33 cellular contexts compared by ENCODE assay signal in the genomic region with DNA sequence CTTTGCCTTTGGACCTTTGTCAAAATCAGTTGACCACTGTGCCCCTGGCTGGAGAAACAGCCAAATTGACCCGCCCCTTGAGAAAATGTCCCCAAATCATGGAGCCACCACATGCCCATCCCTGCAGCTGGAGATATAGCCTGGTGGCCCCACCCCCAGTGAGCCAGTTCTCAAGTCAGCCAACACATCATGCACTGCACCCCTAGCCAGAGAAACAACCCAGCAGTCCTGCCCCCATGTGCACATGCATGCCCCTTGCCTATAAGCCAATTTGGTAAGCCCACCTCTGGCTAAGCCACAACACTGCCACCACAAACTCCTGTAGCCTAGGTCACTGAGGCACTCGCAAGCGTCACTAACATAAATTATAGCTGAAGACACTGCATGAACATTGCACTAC.
DNase-seq lines count a peak whose midpoint lies in the region; ATAC-seq and TF ChIP-seq lines count a peak whose summit lies in the region.
"Had no signal": no experiment of that assay in that cellular context is flagged by ENCODE, and none has a peak within 500 bp of the region (broad histone marks: within the 10 kb centered on the region; RNA-seq: fewer than 3 reads in every experiment).

No MANE protein-coding gene starts in this region.

- H3K4me1 ChIP-seq in esophagus muscularis mucosa = no peaks in the 10 kb centered on the region
- H3K4me1 ChIP-seq: BE2C, BLaER1, Caco-2 had no signal

- no peak overlapping the region for H3K4me3 Mint-ChIP-seq in activated CD4-positive, alpha-beta T cell treated with anti-CD3 and anti-CD28 coated beads, Interleukin-2, amount 10 ng/mL, durations not matched to agents 24 days and 14 days
- H3K4me3 Mint-ChIP-seq: B cell; CD14-positive monocyte; CD4-positive, alpha-beta memory T cell; CD4-positive, alpha-beta T cell; CD4-positive, CD25-positive, alpha-beta regulatory T cell; CD8-positive, alpha-beta memory T cell; CD8-positive, alpha-beta T cell had no signal

- no peaks in the 10 kb centered on the region for H3K36me3 ChIP-seq in esophagus muscularis mucosa
- H3K36me3 ChIP-seq: BE2C; BLaER1; BLaER1 treated with 17β-estradiol and CSF1 and Interleukin-3, amounts not matched to agents 10 nM and 100 nM had no signal

- H3K9me3 ChIP-seq in esophagus muscularis mucosa = peaks cover 3 to 33% (median 18%) of the 10 kb centered on the region in 4 donors
- H3K9me3 ChIP-seq: BE2C had no signal

- intact Hi-C loops in activated CD4-positive, alpha-beta T cell treated with anti-CD3 and anti-CD28 coated beads, Interleukin-2, amount 10 ng/mL, durations not matched to agents 24 days and 14 days (cut with micrococcal nuclease) = no loop called here
- intact Hi-C loops in esophagus muscularis mucosa (cut with DNase I) = no loop called here

- peak; percentile 28 for DNase-seq in activated CD4-positive, alpha-beta T cell treated with anti-CD3 and anti-CD28 coated beads, Interleukin-2, amount 10 ng/mL, durations not matched to agents 24 days and 14 days
- no peak for DNase-seq in activated CD4-positive, alpha-beta T cell treated with anti-CD3 and anti-CD28 coated beads, Interleukin-2, amount 50 U/mL, for 48 hours
- DNase-seq in coronary artery (ENCODE audit: low spot score) (peak; percentile 60), esophagus muscularis mucosa (ENCODE audit: extremely low spot score) (peak; percentile 86)
- DNase-seq: 8988T; ACHN; AML-193; BE2C; C1 segment of cervical spinal cord; Caco-2; Calu3; CD4-positive, alpha-beta memory T cell; CD4-positive, alpha-beta T cell; CD4-positive, CD25-positive, alpha-beta regulatory T cell; CD8-positive, alpha-beta memory T cell; CD8-positive, alpha-beta T cell; COR-L47; DMS 273 treated with DMSO at 0.1 percent for 48 hours; DMS153; DMS53; DMS79; DMS79 treated with DMSO at 0.1 percent for 48 hours; DND-41; EL had no signal

- 87% methylated on average over 1 of the region's 3 CpGs for WGBS in esophagus muscularis mucosa

- H3K4me3 ChIP-seq in coronary artery (no peak overlapping the region), esophagus muscularis mucosa (no peak overlapping the region)
- H3K4me3 ChIP-seq: A549; BLaER1; BLaER1 treated with 17β-estradiol and CSF1 and Interleukin-3, amounts not matched to agents 10 nM and 100 nM had no signal

- H3K27ac Mint-ChIP-seq in activated CD4-positive, alpha-beta T cell treated with anti-CD3 and anti-CD28 coated beads, Interleukin-2, amount 10 ng/mL, durations not matched to agents 24 days and 14 days = no peak overlapping the region
- H3K27ac Mint-ChIP-seq: B cell; CD14-positive monocyte; CD4-positive, alpha-beta memory T cell; CD4-positive, alpha-beta T cell; CD4-positive, CD25-positive, alpha-beta regulatory T cell; CD8-positive, alpha-beta memory T cell; CD8-positive, alpha-beta T cell had no signal

- H3K4me1 Mint-ChIP-seq in activated CD4-positive, alpha-beta T cell treated with anti-CD3 and anti-CD28 coated beads, Interleukin-2, amount 10 ng/mL, durations not matched to agents 24 days and 14 days = no peaks in the 10 kb centered on the region
- H3K4me1 Mint-ChIP-seq: B cell; CD14-positive monocyte; CD4-positive, alpha-beta memory T cell; CD4-positive, CD25-positive, alpha-beta regulatory T cell; CD8-positive, alpha-beta memory T cell had no signal

- no peak for TF ChIP-seq POLR2A in esophagus muscularis mucosa (IDR thresholded peaks at IDR 0.05; ENCODE audit: low read depth)

- TF ChIP-seq EP300 in esophagus muscularis mucosa (IDR thresholded peaks at IDR 0.05) = no peak

- no peaks in the 10 kb centered on the region for H3K36me3 Mint-ChIP-seq in activated CD4-positive, alpha-beta T cell treated with anti-CD3 and anti-CD28 coated beads, Interleukin-2, amount 10 ng/mL, durations not matched to agents 24 days and 14 days (ENCODE audit: low read depth)
- H3K36me3 Mint-ChIP-seq: CD14-positive monocyte; CD4-positive, CD25-positive, alpha-beta regulatory T cell; CD8-positive, alpha-beta T cell had no signal

- ATAC-seq in SK-N-SH treated with all-trans-retinoic acid at 6 μM for 48 hours (no peak), GM21529 (IDR thresholded peaks at IDR 0.05; ENCODE audit: unreplicated experiment) (no peak)
- ATAC-seq: A549; CD8-positive, alpha-beta T cell had no signal

- H3K27me3 ChIP-seq in esophagus muscularis mucosa = no peaks in the 10 kb centered on the region
- H3K27me3 ChIP-seq: BE2C; BLaER1; BLaER1 treated with 17β-estradiol and CSF1 and Interleukin-3, amounts not matched to agents 10 nM and 100 nM had no signal

- peaks cover 2% of the 10 kb centered on the region for H3K27me3 Mint-ChIP-seq in activated CD4-positive, alpha-beta T cell treated with anti-CD3 and anti-CD28 coated beads, Interleukin-2, amount 10 ng/mL, durations not matched to agents 24 days and 14 days
- H3K27me3 Mint-ChIP-seq: CD4-positive, CD25-positive, alpha-beta regulatory T cell had no signal

- H3K27ac ChIP-seq in coronary artery (no peak overlapping the region), esophagus muscularis mucosa (replicated peaks in 1 of 4) (no peak overlapping the region)
- H3K27ac ChIP-seq: 22Rv1; A549; BLaER1; BLaER1 treated with 17β-estradiol and CSF1 and Interleukin-3, amounts not matched to agents 10 nM and 100 nM; C4-2B had no signal

- peaks cover 14% of the 10 kb centered on the region for H3K9me3 Mint-ChIP-seq in activated CD4-positive, alpha-beta T cell treated with anti-CD3 and anti-CD28 coated beads, Interleukin-2, amount 10 ng/mL, durations not matched to agents 24 days and 14 days

- TF ChIP-seq CTCF in coronary artery (IDR thresholded peaks at IDR 0.05) (no peak), esophagus muscularis mucosa (IDR thresholded peaks at IDR 0.05) (no peak)

TF ChIP-seq in SK-N-SH treated with all-trans-retinoic acid at 6 μM for 48 hours, 23 proteins besides CTCF, POLR2A, EP300 and RAD21 (continues in another document):
- no peak for TF ChIP-seq CSDC2 (CRISPR knock-in tag; IDR thresholded peaks at IDR 0.05)
- TF ChIP-seq, protein P1, sequence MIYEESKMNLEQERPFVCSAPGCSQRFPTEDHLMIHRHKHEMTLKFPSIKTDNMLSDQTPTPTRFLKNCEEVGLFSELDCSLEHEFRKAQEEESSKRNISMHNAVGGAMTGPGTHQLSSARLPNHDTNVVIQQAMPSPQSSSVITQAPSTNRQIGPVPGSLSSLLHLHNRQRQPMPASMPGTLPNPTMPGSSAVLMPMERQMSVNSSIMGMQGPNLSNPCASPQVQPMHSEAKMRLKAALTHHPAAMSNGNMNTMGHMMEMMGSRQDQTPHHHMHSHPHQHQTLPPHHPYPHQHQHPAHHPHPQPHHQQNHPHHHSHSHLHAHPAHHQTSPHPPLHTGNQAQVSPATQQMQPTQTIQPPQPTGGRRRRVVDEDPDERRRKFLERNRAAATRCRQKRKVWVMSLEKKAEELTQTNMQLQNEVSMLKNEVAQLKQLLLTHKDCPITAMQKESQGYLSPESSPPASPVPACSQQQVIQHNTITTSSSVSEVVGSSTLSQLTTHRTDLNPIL (CRISPR knock-in tag; IDR thresholded peaks at IDR 0.05; ENCODE audit: low read depth) = no peak
- no peak for TF ChIP-seq SNAI2 (CRISPR knock-in tag; IDR thresholded peaks at IDR 0.05)
- TF ChIP-seq ZNF565 (CRISPR knock-in tag; conservative IDR thresholded peaks at IDR 0.05; ENCODE audit: low read depth) = no peak
- TF ChIP-seq PPARA (CRISPR knock-in tag; IDR thresholded peaks at IDR 0.05; ENCODE audit: borderline replicate concordance) = no peak
- TF ChIP-seq, protein P2, sequence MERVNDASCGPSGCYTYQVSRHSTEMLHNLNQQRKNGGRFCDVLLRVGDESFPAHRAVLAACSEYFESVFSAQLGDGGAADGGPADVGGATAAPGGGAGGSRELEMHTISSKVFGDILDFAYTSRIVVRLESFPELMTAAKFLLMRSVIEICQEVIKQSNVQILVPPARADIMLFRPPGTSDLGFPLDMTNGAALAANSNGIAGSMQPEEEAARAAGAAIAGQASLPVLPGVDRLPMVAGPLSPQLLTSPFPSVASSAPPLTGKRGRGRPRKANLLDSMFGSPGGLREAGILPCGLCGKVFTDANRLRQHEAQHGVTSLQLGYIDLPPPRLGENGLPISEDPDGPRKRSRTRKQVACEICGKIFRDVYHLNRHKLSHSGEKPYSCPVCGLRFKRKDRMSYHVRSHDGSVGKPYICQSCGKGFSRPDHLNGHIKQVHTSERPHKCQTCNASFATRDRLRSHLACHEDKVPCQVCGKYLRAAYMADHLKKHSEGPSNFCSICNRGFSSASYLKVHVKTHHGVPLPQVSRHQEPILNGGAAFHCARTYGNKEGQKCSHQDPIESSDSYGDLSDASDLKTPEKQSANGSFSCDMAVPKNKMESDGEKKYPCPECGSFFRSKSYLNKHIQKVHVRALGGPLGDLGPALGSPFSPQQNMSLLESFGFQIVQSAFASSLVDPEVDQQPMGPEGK (CRISPR knock-in tag; IDR thresholded peaks at IDR 0.05; ENCODE audit: borderline replicate concordance) = no peak
- no peak for TF ChIP-seq RARB (CRISPR knock-in tag; IDR thresholded peaks at IDR 0.05)
- no peak for TF ChIP-seq ISL1 (CRISPR knock-in tag; IDR thresholded peaks at IDR 0.05)
- TF ChIP-seq, protein P3, sequence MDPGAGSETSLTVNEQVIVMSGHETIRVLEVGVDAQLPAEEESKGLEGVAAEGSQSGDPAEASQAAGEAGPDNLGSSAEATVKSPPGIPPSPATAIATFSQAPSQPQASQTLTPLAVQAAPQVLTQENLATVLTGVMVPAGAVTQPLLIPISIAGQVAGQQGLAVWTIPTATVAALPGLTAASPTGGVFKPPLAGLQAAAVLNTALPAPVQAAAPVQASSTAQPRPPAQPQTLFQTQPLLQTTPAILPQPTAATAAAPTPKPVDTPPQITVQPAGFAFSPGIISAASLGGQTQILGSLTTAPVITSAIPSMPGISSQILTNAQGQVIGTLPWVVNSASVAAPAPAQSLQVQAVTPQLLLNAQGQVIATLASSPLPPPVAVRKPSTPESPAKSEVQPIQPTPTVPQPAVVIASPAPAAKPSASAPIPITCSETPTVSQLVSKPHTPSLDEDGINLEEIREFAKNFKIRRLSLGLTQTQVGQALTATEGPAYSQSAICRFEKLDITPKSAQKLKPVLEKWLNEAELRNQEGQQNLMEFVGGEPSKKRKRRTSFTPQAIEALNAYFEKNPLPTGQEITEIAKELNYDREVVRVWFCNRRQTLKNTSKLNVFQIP (CRISPR knock-in tag; IDR thresholded peaks at IDR 0.05; ENCODE audit: borderline replicate concordance, low read depth) = no peak
- no peak for TF ChIP-seq ZNF70 (CRISPR knock-in tag; IDR thresholded peaks at IDR 0.05)

Comparison
In these comparisons a context has a peak if more than half of its experiments do, and no peak if none do; other contexts are left out.
1. DNase-seq: peak in activated CD4-positive, alpha-beta T cell treated with anti-CD3 and anti-CD28 coated beads, Interleukin-2, amount 10 ng/mL, durations not matched to agents 24 days and 14 days (single experiment), coronary artery (single experiment) and esophagus muscularis mucosa (single experiment); none in activated CD4-positive, alpha-beta T cell treated with anti-CD3 and anti-CD28 coated beads, Interleukin-2, amount 50 U/mL, for 48 hours (0 of 2).